In genomic region chr15:21532785-21533184, GRCh38 we compare ENCODE assay signal across 4 cellular contexts.
DNase-seq lines count a peak whose midpoint lies in the region; ATAC-seq and TF ChIP-seq lines count a peak whose summit lies in the region.
"Not testable (repeated sequence)": the region's sequence is repeated elsewhere in the genome, so short reads cannot be mapped to it uniquely, and the experiment has no call there.

No MANE protein-coding gene starts in this region.

- not testable (repeated sequence) for H4K20me1 ChIP-seq in DND-41 (ENCODE audit: insufficient read depth, low read length)

- H3K9me3 ChIP-seq in DND-41 (ENCODE audit: insufficient read depth, low read length, severe bottlenecking) = not testable (repeated sequence)

- not testable (repeated sequence) for DNase-seq in DND-41; Right ventricle myocardium inferior (ENCODE audit: missing footprints); Right ventricle myocardium superior; left ventricle myocardium superior

- not testable (repeated sequence) for H3K36me3 ChIP-seq in DND-41 (ENCODE audit: insufficient read depth, low read length)

- not testable (repeated sequence) for H3K9ac ChIP-seq in DND-41 (ENCODE audit: low read depth, low read length)

- H3K27ac ChIP-seq in DND-41 (ENCODE audit: low read length) = not testable (repeated sequence)

- H3K4me2 ChIP-seq in DND-41 (ENCODE audit: insufficient read depth, low read length) = not testable (repeated sequence)

- intact Hi-C loops in Right ventricle myocardium inferior (cut with DNase I); Right ventricle myocardium superior (cut with DNase I); left ventricle myocardium superior (cut with micrococcal nuclease): not testable (repeated sequence)

- H3K4me3 ChIP-seq in DND-41 (ENCODE audit: low read depth in 1 of 2, low read length in 2 of 2) = not testable (repeated sequence)

- not testable (repeated sequence) for H3K27me3 ChIP-seq in DND-41 (ENCODE audit: insufficient read depth, low read length, poor library complexity)

- not testable (repeated sequence) for H2AFZ ChIP-seq in DND-41 (ENCODE audit: low read depth, low read length)

- H3K4me1 ChIP-seq in DND-41 (ENCODE audit: insufficient read depth, low read length) = not testable (repeated sequence)

- H3K79me2 ChIP-seq in DND-41 (ENCODE audit: insufficient read depth, low read length) = not testable (repeated sequence)

- TF ChIP-seq CTCF in DND-41 (IDR thresholded peaks at IDR 0.05; ENCODE audit: borderline replicate concordance, extremely low read depth, low read length, poor library complexity, severe bottlenecking) = not testable (repeated sequence)

- peak; percentile 17; the same call in 1 of the 3 replicates for ATAC-seq in DND-41 (ENCODE audit: insufficient read depth, low read depth)
- peak; percentile 59 for ATAC-seq in Right ventricle myocardium inferior
- peak; percentile 62 for ATAC-seq in Right ventricle myocardium superior (ENCODE audit: poor library complexity)
- peak; percentile 67 for ATAC-seq in left ventricle myocardium superior

Comparison
In these comparisons a context has a peak if more than half of its experiments do, and no peak if none do; other contexts are left out.
1. ATAC-seq: peak in every context shown above with its lines; median percentile 67 in left ventricle myocardium superior; 62 in Right ventricle myocardium superior; 59 in Right ventricle myocardium inferior; 17 in DND-41.